8 cellular contexts compared by ENCODE assay signal in the genomic region with DNA sequence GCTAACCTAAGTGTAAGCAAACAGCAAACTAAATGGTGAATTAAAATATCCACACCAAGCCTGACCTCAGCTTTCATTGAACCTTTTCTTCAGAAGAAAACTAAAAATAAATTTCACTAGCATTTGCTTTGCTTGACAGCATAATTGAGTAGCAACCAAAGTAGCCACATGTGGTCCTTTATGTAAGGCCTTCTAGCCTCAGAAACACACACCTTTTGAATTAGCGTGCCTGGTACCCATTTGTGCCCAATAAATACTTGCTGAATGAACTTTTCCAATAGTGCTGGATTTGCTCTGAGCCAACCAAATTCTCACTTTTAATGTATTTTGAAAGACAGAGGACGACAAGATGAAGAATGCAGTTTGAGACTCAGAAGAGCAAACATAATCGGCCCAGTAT. TPM values are rescaled to one million over a fixed set of nuclear protein-coding genes. Genes with fewer than 3 reads are reported as not detected.
DNase-seq lines count a peak whose midpoint lies in the region; ATAC-seq and TF ChIP-seq lines count a peak whose summit lies in the region.

No MANE protein-coding gene starts in this region.

- H3K9me3 ChIP-seq in CD4-positive, alpha-beta T cell (ENCODE audit: control insufficient read depth, low read length), result no peaks in the 10 kb centered on the region
- H3K9me3 ChIP-seq in MM.1S (replicated peaks; ENCODE audit: insufficient read depth, low read length) (no peaks in the 10 kb centered on the region), breast epithelium (no peaks in the 10 kb centered on the region)

- peaks cover 19% of the 10 kb centered on the region for H4K20me1 ChIP-seq in MM.1S (ENCODE audit: insufficient read depth, low read length)

- H3K4me1 Mint-ChIP-seq in CD4-positive, alpha-beta T cell (ENCODE audit: low read depth), result peaks cover 56% of the 10 kb centered on the region
- peaks cover 31 to 53% (median 41%) of the 10 kb centered on the region in 3 donors for H3K4me1 Mint-ChIP-seq in naive B cell

- no peaks in the 10 kb centered on the region for H3K27me3 Mint-ChIP-seq in CD4-positive, alpha-beta T cell
- H3K27me3 Mint-ChIP-seq in naive B cell, result no peaks in the 10 kb centered on the region

- no peak for DNase-seq in CD4-positive, alpha-beta T cell
- DNase-seq in MM.1S (no peak), breast epithelium (ENCODE audit: low spot score in 2 of 2) (no peak), naive B cell (no peak), ureter (ENCODE audit: low spot score) (no peak), sciatic nerve (ENCODE audit: low spot score) (no peak)
- no peak for DNase-seq in activated CD4-positive, CD25-positive, alpha-beta regulatory T cell (lab: John Stamatoyannopoulos, UW)

- peak overlapping the region; percentile 96 for H3K27ac ChIP-seq in CD4-positive, alpha-beta T cell (ENCODE audit: low read depth, low read length)
- peak overlapping the region; percentile 82; the same call in 1 of the 2 replicates for H3K27ac ChIP-seq in MM.1S (ENCODE audit: low read length)
- H3K27ac ChIP-seq in breast epithelium, result peak overlapping the region in 1 of 2 donors; percentile 99

- H3K4me1 ChIP-seq in MM.1S (ENCODE audit: low read length) (peaks cover 38% of the 10 kb centered on the region), breast epithelium (peaks cover 0 to 7% of the 10 kb centered on the region in 2 donors)

- ATAC-seq in CD4-positive, alpha-beta T cell (ENCODE audit: poor library complexity), result no peak
- ATAC-seq in naive B cell (ENCODE audit: low read depth in 2 of 2) (no peak), sciatic nerve (no peak), GM19395 (IDR thresholded peaks at IDR 0.05; ENCODE audit: unreplicated experiment) (no peak)

- TF ChIP-seq CTCF in CD4-positive, alpha-beta T cell (IDR thresholded peaks at IDR 0.05), result no peak
- TF ChIP-seq CTCF in MM.1S (IDR thresholded peaks at IDR 0.05; ENCODE audit: low read length) (no peak), breast epithelium (IDR thresholded peaks at IDR 0.05) (no peak)

- peaks cover 36% of the 10 kb centered on the region for H3F3A ChIP-seq in MM.1S (ENCODE audit: insufficient read depth, low read length)

- intact Hi-C loops in CD4-positive, alpha-beta T cell (cut with DNase I, micrococcal nuclease), result loop anchor here (10.0 kb wide), 1 partner anchor 1960 kb away; the partner anchor contains the start of genes BRIX1 (in 2 of the 2) and RAD1 (in 2 of the 2)
- intact Hi-C loops in breast epithelium (cut with DNase I; ENCODE audit: low total_unique reads), result no loop called here
- intact Hi-C loops in sciatic nerve (cut with DNase I), result no loop called here

- CTCF ChIA-PET in CD4-positive, alpha-beta T cell (lab: Charles Lee), result interaction anchor here (0.9 to 1.7 kb wide), 3 partner anchors 40 to 135 kb away, joined by 3 to 8 read pairs (median 3); no protein-coding TSS in a partner anchor

- H3K27ac Mint-ChIP-seq in CD4-positive, alpha-beta T cell, result peak overlapping the region; percentile 91
- peak overlapping the region in 4 of 6 donors; percentile 93 to 98 (median 96) for H3K27ac Mint-ChIP-seq in naive B cell

- H2AFZ ChIP-seq in MM.1S (ENCODE audit: low read length), result no peak overlapping the region

- H3K9me3 Mint-ChIP-seq in CD4-positive, alpha-beta T cell, result no peaks in the 10 kb centered on the region
- peaks cover 0 to 2% (median 0%) of the 10 kb centered on the region in 7 donors for H3K9me3 Mint-ChIP-seq in naive B cell

- peak overlapping the region; percentile 95 for H3K4me3 ChIP-seq in MM.1S (ENCODE audit: low read length)
- peak overlapping the region in 2 of 3 donors; percentile 93 to 97 for H3K4me3 ChIP-seq in breast epithelium

- H3K4me2 ChIP-seq in MM.1S (ENCODE audit: low read depth, low read length), result peak overlapping the region; percentile 94

- peaks cover 88% of the 10 kb centered on the region for H3K79me2 ChIP-seq in MM.1S (ENCODE audit: low read length)

- POLR2A ChIA-PET in CD4-positive, alpha-beta T cell (lab: Charles Lee), result interaction anchor here (1.0 to 1.5 kb wide), 3 partner anchors 10 to 1959 kb away, joined by 3 to 4 read pairs (median 3); partner anchors contain the start of genes BRIX1 and RAD1

- no peaks in the 10 kb centered on the region for H3K36me3 ChIP-seq in MM.1S (replicated peaks; ENCODE audit: insufficient read depth, low read length)
- no peaks in the 10 kb centered on the region for H3K36me3 ChIP-seq in breast epithelium

- H3K36me3 Mint-ChIP-seq in CD4-positive, alpha-beta T cell (ENCODE audit: low read depth), result peaks cover 46% of the 10 kb centered on the region
- H3K36me3 Mint-ChIP-seq in naive B cell, result no peaks in the 10 kb centered on the region

- H3K9ac ChIP-seq in MM.1S (ENCODE audit: low read length), result no peak overlapping the region; the same call in 1 of the 2 replicates

- no peak for TF ChIP-seq POLR2A in breast epithelium (IDR thresholded peaks at IDR 0.05)

- no peaks in the 10 kb centered on the region for H3K27me3 ChIP-seq in CD4-positive, alpha-beta T cell (ENCODE audit: control insufficient read depth, insufficient read depth, low read length)
- H3K27me3 ChIP-seq in MM.1S (replicated peaks; ENCODE audit: insufficient read depth, low read length), result no peaks in the 10 kb centered on the region
- no peaks in the 10 kb centered on the region for H3K27me3 ChIP-seq in breast epithelium

- H3K4me3 Mint-ChIP-seq in CD4-positive, alpha-beta T cell, result peak overlapping the region; percentile 91
- peak overlapping the region; percentile 38 to 97 (median 95) for H3K4me3 Mint-ChIP-seq in naive B cell

- no peaks in the 10 kb centered on the region for H3K9me2 ChIP-seq in MM.1S (replicated peaks; ENCODE audit: insufficient read depth, low read length)

RNA-seq across cellular contexts. Expression of gene NIPBL, which starts 2.1 kb away (rescaled TPM):
- total RNA-seq in CD4-positive, alpha-beta T cell, result 100 to 1,000 TPM; 108 to 120 TPM
- total RNA-seq in breast epithelium, result 100 to 1,000 TPM in 1 of 3 donors, 10 to 100 TPM in 2; 61.9 to 112 (median 69.2) TPM
- 10 to 100 TPM in 5 of 6 donors, 1 to 10 TPM in 1; 8.8 to 47.4 (median 17.0) TPM for polyA plus RNA-seq in naive B cell (ENCODE audit: low read depth in 6 of 6)
- total RNA-seq in ureter, result 92.7 TPM
- 97.0 TPM for total RNA-seq in sciatic nerve

Comparison
In these comparisons a context has a peak if more than half of its experiments do, and no peak if none do; other contexts are left out.
1. intact Hi-C loops: an anchor here in CD4-positive, alpha-beta T cell (10.0 kb wide); none called in breast epithelium and sciatic nerve.